ENCODE assay signal across 11 cellular contexts in the genomic region with DNA sequence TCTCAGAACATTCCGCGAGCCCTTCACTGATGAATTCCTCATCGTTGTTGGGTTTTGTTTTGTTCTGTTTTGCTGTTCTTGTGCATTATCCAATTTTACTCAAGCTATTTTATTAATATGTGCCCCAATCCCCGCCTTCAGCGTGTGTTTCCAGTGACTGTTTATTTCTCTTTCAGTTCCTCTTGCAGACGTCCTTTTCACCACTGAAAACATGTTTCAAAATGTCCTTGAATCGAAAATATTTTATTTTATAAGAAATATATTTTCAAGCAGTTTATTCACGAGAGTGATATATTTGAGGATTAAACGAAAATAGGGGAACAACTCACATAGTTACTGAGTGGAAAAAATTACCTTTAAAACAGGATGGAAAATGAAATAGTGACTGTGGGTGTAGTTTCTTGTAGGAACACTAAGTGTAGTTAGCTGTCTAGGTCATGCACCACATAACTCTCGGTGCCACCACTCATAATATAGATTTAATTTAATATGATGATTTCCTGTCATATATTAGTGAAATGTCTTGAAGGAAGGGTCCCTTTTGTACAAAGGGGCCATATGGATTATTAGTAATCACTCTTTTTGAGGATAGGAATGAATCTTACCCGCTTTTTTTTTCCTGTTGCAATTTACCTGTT. TPM values are rescaled to one million over a fixed set of nuclear protein-coding genes. Genes with fewer than 3 reads are reported as not detected.
A peak's percentile ranks its signal among the peaks of the same experiment; 100 is the strongest.
DNase-seq lines count a peak whose midpoint lies in the region; ATAC-seq and TF ChIP-seq lines count a peak whose summit lies in the region.
"Had no signal": no experiment of that assay in that cellular context is flagged by ENCODE, and none has a peak within 500 bp of the region (broad histone marks: within the 10 kb centered on the region; RNA-seq: fewer than 3 reads in every experiment).

No MANE protein-coding gene starts in this region.

- H3K36me3 ChIP-seq in muscle layer of duodenum (ENCODE audit: control insufficient read depth in 1 of 2, insufficient read depth in 2 of 2, low read length in 2 of 2) = no peaks in the 10 kb centered on the region

- H3K4me3 ChIP-seq in muscle layer of duodenum (ENCODE audit: low read depth in 1 of 2, low read length in 2 of 2) = peak overlapping the region in 1 of 2 donors; percentile 15

- no peaks in the 10 kb centered on the region for H3K9me3 ChIP-seq in muscle layer of duodenum (ENCODE audit: control insufficient read depth in 1 of 2, low read length in 2 of 2)

- H3K4me1 Mint-ChIP-seq in HFFc6 (ENCODE audit: low read depth) = no peaks in the 10 kb centered on the region

- ATAC-seq in GM18870 (IDR thresholded peaks at IDR 0.05; ENCODE audit: unreplicated experiment) (peak; percentile 87), HG03520 (IDR thresholded peaks at IDR 0.05; ENCODE audit: unreplicated experiment) (peak; percentile 87)
- ATAC-seq: left lobe of liver had no signal

- H3K9me3 Mint-ChIP-seq in HFFc6 = no peaks in the 10 kb centered on the region

- no peaks in the 10 kb centered on the region for H3K27me3 ChIP-seq in muscle layer of duodenum (ENCODE audit: low read depth, low read length)

- DNase-seq in HFFc6 (no peak), NCI-H446 (lab: John Stamatoyannopoulos, UW) (no peak), amniotic stem cell (lab: John Stamatoyannopoulos, UW) (no peak), hypothalamus (lab: John Stamatoyannopoulos, UW) (no peak)
- no peak for DNase-seq in central memory CD4-positive, alpha-beta T cell
- DNase-seq: activated T-cell treated with anti-CD3 and anti-CD28 coated beads, Interleukin-2, amount 50 U/mL, for 1 hour had no signal

- no peak overlapping the region for H3K27ac Mint-ChIP-seq in HFFc6

- H3K27me3 Mint-ChIP-seq in HFFc6 (ENCODE audit: insufficient read depth) = peaks cover 5% of the 10 kb centered on the region

- H3K27ac ChIP-seq in muscle layer of duodenum (ENCODE audit: low read length) = peak overlapping the region; percentile 9

- H3K36me3 Mint-ChIP-seq in HFFc6 (ENCODE audit: low read depth) = no peaks in the 10 kb centered on the region

- peak overlapping the region; percentile 30; the same call in 1 of the 2 replicates for H3K4me3 Mint-ChIP-seq in HFFc6
- H3K4me3 Mint-ChIP-seq: IgD-negative memory B cell had no signal

- no peaks in the 10 kb centered on the region for H3K4me1 ChIP-seq in muscle layer of duodenum (ENCODE audit: control insufficient read depth in 1 of 2, insufficient read depth in 2 of 2, low read length in 2 of 2)

- no peak for TF ChIP-seq CTCF in HFFc6 (IDR thresholded peaks at IDR 0.05)

RNA-seq across cellular contexts. Expression of a gene that starts 45.3 kb away (rescaled TPM):
- 10 to 100 TPM; 50.0 to 59.3 (median 57.8) TPM for total RNA-seq in HFFc6 (2021; fragmentation: NEBNext Ultra II Directional; extraction: Animal tissue kit (Norgen Biotek cat#: 25700))
